23 cellular contexts compared by ENCODE assay signal in the genomic region with DNA sequence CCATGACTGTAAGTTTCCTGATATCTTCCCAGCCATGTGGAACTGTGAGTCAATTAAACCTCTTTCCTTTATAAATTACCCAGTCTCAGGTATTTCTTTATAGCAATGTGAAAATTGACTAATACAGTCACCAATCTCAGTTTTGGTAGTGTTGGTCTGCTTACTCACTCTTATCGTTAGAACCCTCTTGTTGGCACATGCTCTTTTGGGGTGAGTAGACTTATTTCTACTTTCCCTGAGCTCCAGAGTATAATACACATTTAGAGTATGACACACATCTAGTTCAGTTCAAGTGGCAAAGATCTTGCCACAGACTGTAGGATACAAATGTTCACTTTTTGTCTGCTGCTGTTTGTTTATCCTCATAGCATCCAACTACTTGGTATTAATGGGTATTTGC.
A peak's percentile ranks its signal among the peaks of the same experiment; 100 is the strongest.
DNase-seq lines count a peak whose midpoint lies in the region; FAIRE-seq and TF ChIP-seq lines count a peak whose summit lies in the region.
"Had no signal": no experiment of that assay in that cellular context is flagged by ENCODE, and none has a peak within 500 bp of the region (broad histone marks: within the 10 kb centered on the region; RNA-seq: fewer than 3 reads in every experiment).

No MANE protein-coding gene starts in this region.

- H3K36me3 ChIP-seq in mammary epithelial cell (ENCODE audit: insufficient read depth, low read length) (no peaks in the 10 kb centered on the region), breast epithelium (no peaks in the 10 kb centered on the region), keratinocyte (ENCODE audit: control insufficient read depth in 2 of 2, extremely low read depth in 1 of 2, insufficient read depth in 2 of 2, low read length in 2 of 2) (no peaks in the 10 kb centered on the region)
- H3K36me3 ChIP-seq: BE2C; BLaER1 treated with 17β-estradiol and CSF1 and Interleukin-3, amounts not matched to agents 10 nM and 100 nM; HAP-1 had no signal

- 82% methylated on average over 1 of the region's 1 CpG for WGBS in mammary epithelial cell (ENCODE audit: low coverage, missing lambda C conversion rate)

- no peaks in the 10 kb centered on the region for H3K9me3 ChIP-seq in mammary epithelial cell (replicated peaks; ENCODE audit: insufficient read depth, low read length)
- no peaks in the 10 kb centered on the region for H3K9me3 ChIP-seq in breast epithelium
- no peaks in the 10 kb centered on the region for H3K9me3 ChIP-seq in keratinocyte (ENCODE audit: control insufficient read depth, low read depth, low read length)
- H3K9me3 ChIP-seq: A549; BE2C; BLaER1 treated with 17β-estradiol and CSF1 and Interleukin-3, amounts not matched to agents 10 nM and 100 nM; HAP-1 had no signal

- DNase-seq in mammary epithelial cell (peak; percentile 19), breast epithelium (ENCODE audit: low spot score in 2 of 2) (no peak), epithelial cell of esophagus (ENCODE audit: low read depth) (peak; percentile 49), keratinocyte (ENCODE audit: low read depth, low spot score) (peak; percentile 25), GM19240 (ENCODE audit: insufficient read length, low spot score) (no peak), NCI-H524 treated with DMSO at 0.1 percent for 48 hours (lab: John Stamatoyannopoulos, UW) (no peak)
- DNase-seq: 8988T; ACHN; AML-193; BE2C; Calu3; CD4-positive, alpha-beta memory T cell; COR-L47; DMS153; DND-41; HFFc6 had no signal

- H3K79me2 ChIP-seq in mammary epithelial cell (ENCODE audit: insufficient read depth, low read length) (no peaks in the 10 kb centered on the region), keratinocyte (ENCODE audit: control insufficient read depth, insufficient read depth, low read length) (no peaks in the 10 kb centered on the region)

- no peak overlapping the region for H3K4me2 ChIP-seq in mammary epithelial cell (ENCODE audit: insufficient read depth, low read depth, low read length)
- no peak overlapping the region for H3K4me2 ChIP-seq in keratinocyte (ENCODE audit: control insufficient read depth, extremely low read depth, insufficient read depth, low read depth, low read length)
- H3K4me2 ChIP-seq: A549; BLaER1 treated with 17β-estradiol and CSF1 and Interleukin-3, amounts not matched to agents 10 nM and 100 nM; GM23338 had no signal

- no peak for TF ChIP-seq POLR2A in breast epithelium (IDR thresholded peaks at IDR 0.05)

- H3K27ac ChIP-seq in mammary epithelial cell (ENCODE audit: insufficient read depth, low read depth, low read length): no peak overlapping the region
- no peak overlapping the region for H3K27ac ChIP-seq in breast epithelium
- no peak overlapping the region for H3K27ac ChIP-seq in keratinocyte (ENCODE audit: control insufficient read depth, insufficient read depth, low read length)
- H3K27ac ChIP-seq: A549; BLaER1 treated with 17β-estradiol and CSF1 and Interleukin-3, amounts not matched to agents 10 nM and 100 nM had no signal

- TF ChIP-seq CTCF in mammary epithelial cell (conservative IDR thresholded peaks at IDR 0.05 in 1 of 2, IDR thresholded peaks at IDR 0.05 in 1 of 2; ENCODE audit: extremely low read depth in 1 of 2, insufficient read depth in 1 of 2, low read depth in 1 of 2, low read length in 2 of 2) (no peak), breast epithelium (IDR thresholded peaks at IDR 0.05) (no peak), epithelial cell of esophagus (IDR thresholded peaks at IDR 0.05; ENCODE audit: insufficient read depth, low read depth, low read length, missing control alignments) (no peak), keratinocyte (optimal IDR thresholded peaks at IDR 0.05 in 1 of 3, IDR thresholded peaks at IDR 0.05 in 1 of 3, conservative IDR thresholded peaks at IDR 0.05 in 1 of 3; ENCODE audit: extremely low read depth in 1 of 3, insufficient read depth in 2 of 3, low read length in 3 of 3) (no peak)

- FAIRE-seq in keratinocyte (lab: Jason Lieb, UNC): peak; percentile 53
- FAIRE-seq: A549, G401.6, GM12892, GM19239 had no signal

- BruUV-seq in mammary epithelial cell (replicated peaks; lab: Mats Ljungman, UMichigan): no TSS peak

- H4K20me1 ChIP-seq in mammary epithelial cell (ENCODE audit: insufficient read depth, low read length) (no peaks in the 10 kb centered on the region), keratinocyte (ENCODE audit: control insufficient read depth, extremely low read depth, insufficient read depth, low read length) (no peaks in the 10 kb centered on the region)
- H4K20me1 ChIP-seq: BLaER1 treated with 17β-estradiol and CSF1 and Interleukin-3, amounts not matched to agents 10 nM and 100 nM had no signal

- no peaks in the 10 kb centered on the region for H3K4me1 ChIP-seq in mammary epithelial cell (ENCODE audit: insufficient read depth, low read length)
- H3K4me1 ChIP-seq in breast epithelium: no peaks in the 10 kb centered on the region
- H3K4me1 ChIP-seq in keratinocyte (ENCODE audit: control insufficient read depth, extremely low read depth, insufficient read depth, low read length): no peaks in the 10 kb centered on the region
- H3K4me1 ChIP-seq: A549; BE2C; BLaER1 treated with 17β-estradiol and CSF1 and Interleukin-3, amounts not matched to agents 10 nM and 100 nM; HAP-1 had no signal

- CTCF ChIA-PET in mammary epithelial cell (lab: Charles Lee; ENCODE audit: low non-redundant PET): no interaction called here

- dilution Hi-C loops in mammary epithelial cell (cut with HindIII; ENCODE audit: low sequenced_read_pairs) (no loop called here), keratinocyte (cut with MboI; ENCODE audit: extremely low pct_ligation_motif_present, low sequenced_read_pairs) (no loop called here)

- H3K9me1 ChIP-seq in keratinocyte (ENCODE audit: control insufficient read depth, extremely low read depth, insufficient read depth, low read length): no peaks in the 10 kb centered on the region

- intact Hi-C loops in mammary epithelial cell (cut with micrococcal nuclease): no loop called here
- intact Hi-C loops in breast epithelium (cut with DNase I; ENCODE audit: low total_unique reads): no loop called here

- H3K4me3 ChIP-seq in mammary epithelial cell (replicated peaks in 1 of 3; ENCODE audit: insufficient read depth in 1 of 3, low read depth in 2 of 3, low read length in 3 of 3): no peak overlapping the region
- no peak overlapping the region for H3K4me3 ChIP-seq in breast epithelium
- no peak overlapping the region for H3K4me3 ChIP-seq in epithelial cell of esophagus (ENCODE audit: low read length)
- H3K4me3 ChIP-seq in keratinocyte (ENCODE audit: control insufficient read depth in 2 of 3, extremely low read depth in 1 of 3, insufficient read depth in 2 of 3, low read depth in 1 of 3, low read length in 3 of 3): no peak overlapping the region
- H3K4me3 ChIP-seq: A549; BLaER1 treated with 17β-estradiol and CSF1 and Interleukin-3, amounts not matched to agents 10 nM and 100 nM; GM23338; HAP-1 had no signal

- in situ Hi-C loops in mammary epithelial cell (cut with MboI; ENCODE audit: low sequenced_read_pairs in 2 of 2): no loop called here

- no peak overlapping the region for H3K9ac ChIP-seq in mammary epithelial cell (ENCODE audit: insufficient read depth, low read length)
- H3K9ac ChIP-seq in keratinocyte (ENCODE audit: control insufficient read depth, extremely low read depth, insufficient read depth, low read length): no peak overlapping the region
- H3K9ac ChIP-seq: BLaER1 treated with 17β-estradiol and CSF1 and Interleukin-3, amounts not matched to agents 10 nM and 100 nM had no signal

- H2AFZ ChIP-seq in mammary epithelial cell (ENCODE audit: low read depth, low read length): no peak overlapping the region
- H2AFZ ChIP-seq in keratinocyte (ENCODE audit: control insufficient read depth, low read length): no peak overlapping the region
- H2AFZ ChIP-seq: GM23338 had no signal

- H3K27me3 ChIP-seq in mammary epithelial cell (ENCODE audit: insufficient read depth, low read length) (no peaks in the 10 kb centered on the region), breast epithelium (no peaks in the 10 kb centered on the region), keratinocyte (ENCODE audit: control insufficient read depth, extremely low read depth, insufficient read depth, low read length) (no peaks in the 10 kb centered on the region)
- H3K27me3 ChIP-seq: BE2C; BLaER1 treated with 17β-estradiol and CSF1 and Interleukin-3, amounts not matched to agents 10 nM and 100 nM had no signal

Comparison
In these comparisons a context has a peak if more than half of its experiments do, and no peak if none do; other contexts are left out.
1. DNase-seq: peak in mammary epithelial cell (single experiment), epithelial cell of esophagus (single experiment) and keratinocyte (single experiment); none in breast epithelium (0 of 2), GM19240 (single experiment) and NCI-H524 treated with DMSO at 0.1 percent for 48 hours (single experiment).